9 cellular contexts compared by ENCODE assay signal in genomic region chr11:129277216-129277838, GRCh38.
DNase-seq lines count a peak whose midpoint lies in the region; ATAC-seq and TF ChIP-seq lines count a peak whose summit lies in the region.
"Had no signal": no experiment of that assay in that cellular context is flagged by ENCODE, and none has a peak within 500 bp of the region (broad histone marks: within the 10 kb centered on the region; RNA-seq: fewer than 3 reads in every experiment).

No MANE protein-coding gene starts in this region.

- no peaks in the 10 kb centered on the region for H3K36me3 Mint-ChIP-seq in activated naive CD4-positive, alpha-beta T cell treated with anti-CD3 and anti-CD28 coated beads for 36 hours (ENCODE audit: low read depth)
- no peaks in the 10 kb centered on the region for H3K36me3 Mint-ChIP-seq in stimulated activated effector memory CD8-positive, alpha-beta T cell treated with anti-CD3 and anti-CD28 coated beads, Interleukin-12 subunit alpha, Interleukin-12 subunit beta, amount 100 ng/mL, for 72 hours

- H3K27ac Mint-ChIP-seq in activated naive CD4-positive, alpha-beta T cell treated with anti-CD3 and anti-CD28 coated beads for 36 hours, result no peak overlapping the region
- no peak overlapping the region for H3K27ac Mint-ChIP-seq in stimulated activated effector memory CD8-positive, alpha-beta T cell treated with anti-CD3 and anti-CD28 coated beads, Interleukin-12 subunit alpha, Interleukin-12 subunit beta, amount 100 ng/mL, for 72 hours

- peaks cover 26% of the 10 kb centered on the region for H3K4me1 Mint-ChIP-seq in activated naive CD4-positive, alpha-beta T cell treated with anti-CD3 and anti-CD28 coated beads for 36 hours (ENCODE audit: low read depth)
- peaks cover 12% of the 10 kb centered on the region for H3K4me1 Mint-ChIP-seq in stimulated activated effector memory CD8-positive, alpha-beta T cell treated with anti-CD3 and anti-CD28 coated beads, Interleukin-12 subunit alpha, Interleukin-12 subunit beta, amount 100 ng/mL, for 72 hours

- intact Hi-C loops in activated naive CD4-positive, alpha-beta T cell treated with anti-CD3 and anti-CD28 coated beads for 36 hours (cut with micrococcal nuclease), result no loop called here

- peak overlapping the region; percentile 80 for H3K4me3 Mint-ChIP-seq in activated naive CD4-positive, alpha-beta T cell treated with anti-CD3 and anti-CD28 coated beads for 36 hours
- H3K4me3 Mint-ChIP-seq in stimulated activated effector memory CD8-positive, alpha-beta T cell treated with anti-CD3 and anti-CD28 coated beads, Interleukin-12 subunit alpha, Interleukin-12 subunit beta, amount 100 ng/mL, for 72 hours, result peak overlapping the region; percentile 68

- H3K4me3 ChIP-seq in fibroblast of the aortic adventitia (ENCODE audit: low read depth, low read length), result no peak overlapping the region

- TF ChIP-seq CTCF in fibroblast of the aortic adventitia (IDR thresholded peaks at IDR 0.05; ENCODE audit: insufficient read depth, low read length), result no peak

- CTCF ChIA-PET in activated naive CD4-positive, alpha-beta T cell treated with anti-CD3 and anti-CD28 coated beads for 36 hours (lab: Charles Lee), result no interaction called here

- H3K9me3 Mint-ChIP-seq in activated naive CD4-positive, alpha-beta T cell treated with anti-CD3 and anti-CD28 coated beads for 36 hours, result no peaks in the 10 kb centered on the region
- H3K9me3 Mint-ChIP-seq in stimulated activated effector memory CD8-positive, alpha-beta T cell treated with anti-CD3 and anti-CD28 coated beads, Interleukin-12 subunit alpha, Interleukin-12 subunit beta, amount 100 ng/mL, for 72 hours, result no peaks in the 10 kb centered on the region

- ATAC-seq in stimulated activated effector memory CD8-positive, alpha-beta T cell treated with anti-CD3 and anti-CD28 coated beads, Interleukin-12 subunit alpha, Interleukin-12 subunit beta, amount 100 ng/mL, for 72 hours, result no peak
- ATAC-seq in HG03039 (IDR thresholded peaks at IDR 0.05; ENCODE audit: unreplicated experiment) (no peak), GM18502 (IDR thresholded peaks at IDR 0.05; ENCODE audit: poor library complexity, unreplicated experiment) (no peak)
- ATAC-seq: heart left ventricle had no signal

- peaks cover 8% of the 10 kb centered on the region for H3K27me3 Mint-ChIP-seq in activated naive CD4-positive, alpha-beta T cell treated with anti-CD3 and anti-CD28 coated beads for 36 hours (ENCODE audit: low read depth)

- no peak for DNase-seq in activated naive CD4-positive, alpha-beta T cell treated with anti-CD3 and anti-CD28 coated beads for 36 hours
- no peak for DNase-seq in activated naive CD4-positive, alpha-beta T cell treated with anti-CD3 and anti-CD28 coated beads, Interleukin-2, amount 50 U/mL, for 16 hours
- DNase-seq in RPMI7951 (ENCODE audit: low read depth), result peak; percentile 17
- peak; percentile 11 for DNase-seq in fibroblast of the aortic adventitia (ENCODE audit: low read depth)
- DNase-seq in stimulated activated effector memory CD8-positive, alpha-beta T cell treated with anti-CD3 and anti-CD28 coated beads, Interleukin-12 subunit alpha, Interleukin-12 subunit beta, amount 100 ng/mL, for 72 hours (ENCODE audit: low spot score in 2 of 2), result no peak
- DNase-seq in NOMO-1 treated with DMSO at 0.1 percent for 48 hours (lab: John Stamatoyannopoulos, UW; ENCODE audit: unreplicated experiment), result no peak
- DNase-seq: heart left ventricle had no signal

Comparison
In these comparisons a context has a peak if more than half of its experiments do, and no peak if none do; other contexts are left out.
1. DNase-seq: peak in RPMI7951 (single experiment) and fibroblast of the aortic adventitia (single experiment); none in activated naive CD4-positive, alpha-beta T cell treated with anti-CD3 and anti-CD28 coated beads for 36 hours (single experiment), activated naive CD4-positive, alpha-beta T cell treated with anti-CD3 and anti-CD28 coated beads, Interleukin-2, amount 50 U/mL, for 16 hours (single experiment), stimulated activated effector memory CD8-positive, alpha-beta T cell treated with anti-CD3 and anti-CD28 coated beads, Interleukin-12 subunit alpha, Interleukin-12 subunit beta, amount 100 ng/mL, for 72 hours (0 of 2) and NOMO-1 treated with DMSO at 0.1 percent for 48 hours (single experiment).